Comparison of ENCODE assay signal across 1 cellular context in the genomic region with DNA sequence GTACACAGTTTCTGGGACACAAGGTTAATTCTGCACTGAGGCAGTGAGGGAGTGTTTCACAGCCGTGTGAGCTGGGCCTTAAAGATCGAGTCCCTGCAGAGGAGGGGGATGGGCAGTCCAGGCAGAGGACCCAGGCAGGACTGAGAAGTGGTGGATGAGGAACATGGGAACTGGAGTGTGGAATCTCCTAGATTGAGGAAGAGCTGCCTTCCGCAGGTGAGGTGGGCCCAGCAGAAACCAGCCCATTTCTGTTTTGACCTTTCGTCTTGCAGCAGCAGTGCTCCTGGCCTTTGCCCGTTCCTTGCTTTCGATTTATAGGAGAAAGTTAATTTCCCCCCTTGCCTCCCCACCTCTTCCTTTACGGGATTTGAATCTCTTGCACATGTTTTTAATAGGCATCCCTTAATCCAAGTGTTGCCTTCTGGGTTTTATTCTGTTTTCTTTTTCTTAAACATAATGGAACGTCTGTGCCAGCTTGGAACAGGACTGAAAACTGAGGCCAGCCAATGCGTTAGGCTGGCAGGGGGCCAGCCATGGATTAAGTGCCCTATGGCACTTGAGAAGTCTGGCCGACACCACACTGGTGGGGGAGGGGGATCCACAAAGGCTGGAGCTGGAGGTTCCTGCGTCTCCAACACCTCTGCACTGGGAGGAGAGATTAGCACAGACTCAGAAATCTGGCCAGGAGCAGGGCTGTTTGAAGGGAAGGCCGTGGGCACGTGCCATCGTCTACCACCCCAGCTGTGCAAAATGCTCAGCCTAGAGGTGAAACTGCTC.
TF ChIP-seq lines count a peak whose summit lies in the region.

No MANE protein-coding gene starts in this region.

TF ChIP-seq in IMR-90, 13 proteins besides CTCF, POLR2A, EP300 and RAD21 (continued from another document):
- TF ChIP-seq, protein P1, sequence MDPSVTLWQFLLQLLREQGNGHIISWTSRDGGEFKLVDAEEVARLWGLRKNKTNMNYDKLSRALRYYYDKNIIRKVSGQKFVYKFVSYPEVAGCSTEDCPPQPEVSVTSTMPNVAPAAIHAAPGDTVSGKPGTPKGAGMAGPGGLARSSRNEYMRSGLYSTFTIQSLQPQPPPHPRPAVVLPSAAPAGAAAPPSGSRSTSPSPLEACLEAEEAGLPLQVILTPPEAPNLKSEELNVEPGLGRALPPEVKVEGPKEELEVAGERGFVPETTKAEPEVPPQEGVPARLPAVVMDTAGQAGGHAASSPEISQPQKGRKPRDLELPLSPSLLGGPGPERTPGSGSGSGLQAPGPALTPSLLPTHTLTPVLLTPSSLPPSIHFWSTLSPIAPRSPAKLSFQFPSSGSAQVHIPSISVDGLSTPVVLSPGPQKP (IDR thresholded peaks at IDR 0.05; ENCODE audit: borderline replicate concordance, low read depth, low read length), result no peak
- TF ChIP-seq MAZ (IDR thresholded peaks at IDR 0.05; ENCODE audit: borderline replicate concordance, low read depth, low read length), result no peak
